ENCODE assay signal across 8 cellular contexts in genomic region chr3:121749276-121750086, GRCh38. TPM values are rescaled to one million over a fixed set of nuclear protein-coding genes. Genes with fewer than 3 reads are reported as not detected.
DNase-seq lines count a peak whose midpoint lies in the region; ATAC-seq and TF ChIP-seq lines count a peak whose summit lies in the region.

TSS of gene GOLGB1 (minus strand) at chr3:121749741. CDS start at chr3:121730971, 18,770 bp downstream.

- H3K9me3 ChIP-seq in SJSA1 (replicated peaks) (no peaks in the 10 kb centered on the region), gastroesophageal sphincter (no peaks in the 10 kb centered on the region), neutrophil (no peaks in the 10 kb centered on the region)

- H3K27me3 ChIP-seq in SJSA1 (replicated peaks) (peaks cover 4% of the 10 kb centered on the region; the same call in 1 of the 2 replicates), gastroesophageal sphincter (peaks cover 8% of the 10 kb centered on the region), neutrophil (peaks cover 28% of the 10 kb centered on the region)

- H3K36me3 ChIP-seq in SJSA1 = peaks cover 4% of the 10 kb centered on the region; the same call in 1 of the 2 replicates
- no peaks in the 10 kb centered on the region for H3K36me3 ChIP-seq in gastroesophageal sphincter
- no peaks in the 10 kb centered on the region for H3K36me3 ChIP-seq in neutrophil

- peak within 1 kb of the TSS; percentile 89 for H3K27ac ChIP-seq in SJSA1
- peak within 1 kb of the TSS; percentile 75 to 93 (median 92) for H3K27ac ChIP-seq in gastroesophageal sphincter
- H3K27ac ChIP-seq in neutrophil = peak within 1 kb of the TSS; percentile 94
- H3K27ac ChIP-seq in substantia nigra (ENCODE audit: low read depth, low read length, poor library complexity, severe bottlenecking) = peak within 1 kb of the TSS; percentile 73

- DNase-seq in GM04503 (ENCODE audit: low read depth) (peak; percentile 100), HFF-Myc (ENCODE audit: extremely low read depth, low read depth) (peak; percentile 100), MV-4-11 (lab: John Stamatoyannopoulos, UW) (peak; percentile 100), SJSA1 (ENCODE audit: low read depth in 1 of 2, low spot score in 2 of 2) (peak; percentile 93 to 94), substantia nigra (lab: John Stamatoyannopoulos, UW) (peak; percentile 67 to 100 (median 95))
- peak; percentile 70 to 88 (median 81) for DNase-seq in activated naive CD4-positive, alpha-beta T cell (lab: John Stamatoyannopoulos, UW)

- peak; percentile 97 for TF ChIP-seq POLR2A in gastroesophageal sphincter (IDR thresholded peaks at IDR 0.05)

- TF ChIP-seq EP300 in gastroesophageal sphincter (IDR thresholded peaks at IDR 0.05) = no peak

- WGBS in gastroesophageal sphincter (ENCODE audit: low coverage in 1 of 2), 2 donors = 0 to 2% methylated on average over 13 of the region's 51 CpGs

- peak; percentile 98 for ATAC-seq in gastroesophageal sphincter

- peaks cover 11% of the 10 kb centered on the region for H3K4me1 ChIP-seq in SJSA1 (replicated peaks)
- H3K4me1 ChIP-seq in gastroesophageal sphincter = peaks cover 6 to 45% (median 12%) of the 10 kb centered on the region in 3 donors
- peaks cover 23% of the 10 kb centered on the region in 2 experiments for H3K4me1 ChIP-seq in neutrophil (ENCODE audit: control insufficient read depth in 1 of 2, insufficient read depth in 1 of 2, low read depth in 1 of 2, low read length in 1 of 2)

- no peak for TF ChIP-seq CTCF in HFF-Myc (IDR thresholded peaks at IDR 0.05; ENCODE audit: low read depth, low read length, missing control alignments)
- TF ChIP-seq CTCF in gastroesophageal sphincter (IDR thresholded peaks at IDR 0.05) = peak in 2 of 4 experiments; percentile 30 to 36
- peak; percentile 28 for TF ChIP-seq CTCF in neutrophil (IDR thresholded peaks at IDR 0.05)

- peak within 1 kb of the TSS; percentile 97 for H3K4me3 ChIP-seq in HFF-Myc (replicated peaks; ENCODE audit: low read depth, low read length)
- peak within 1 kb of the TSS; percentile 71 for H3K4me3 ChIP-seq in SJSA1
- peak within 1 kb of the TSS; percentile 83 to 95 for H3K4me3 ChIP-seq in gastroesophageal sphincter
- peak within 1 kb of the TSS; percentile 93 to 95 for H3K4me3 ChIP-seq in neutrophil (ENCODE audit: low read depth in 1 of 2, low read length in 1 of 2)

RNA-seq across cellular contexts. Expression of gene GOLGB1, which starts in this region (rescaled TPM):
- total RNA-seq in SJSA1 (2014; rRNA removed; shearing (Covaris generic)) = 14.2 and 19.7 TPM in 2 replicates
- total RNA-seq in gastroesophageal sphincter = 10 to 100 TPM; 67.9 to 94.3 (median 76.6) TPM

Comparison
In these comparisons a context has a peak if more than half of its experiments do, and no peak if none do; other contexts are left out.
1. Peak in every context shown above with its lines: DNase-seq, ATAC-seq, H3K4me3 ChIP-seq and H3K27ac ChIP-seq.